ENCODE assay signal across 19 cellular contexts in the genomic region with DNA sequence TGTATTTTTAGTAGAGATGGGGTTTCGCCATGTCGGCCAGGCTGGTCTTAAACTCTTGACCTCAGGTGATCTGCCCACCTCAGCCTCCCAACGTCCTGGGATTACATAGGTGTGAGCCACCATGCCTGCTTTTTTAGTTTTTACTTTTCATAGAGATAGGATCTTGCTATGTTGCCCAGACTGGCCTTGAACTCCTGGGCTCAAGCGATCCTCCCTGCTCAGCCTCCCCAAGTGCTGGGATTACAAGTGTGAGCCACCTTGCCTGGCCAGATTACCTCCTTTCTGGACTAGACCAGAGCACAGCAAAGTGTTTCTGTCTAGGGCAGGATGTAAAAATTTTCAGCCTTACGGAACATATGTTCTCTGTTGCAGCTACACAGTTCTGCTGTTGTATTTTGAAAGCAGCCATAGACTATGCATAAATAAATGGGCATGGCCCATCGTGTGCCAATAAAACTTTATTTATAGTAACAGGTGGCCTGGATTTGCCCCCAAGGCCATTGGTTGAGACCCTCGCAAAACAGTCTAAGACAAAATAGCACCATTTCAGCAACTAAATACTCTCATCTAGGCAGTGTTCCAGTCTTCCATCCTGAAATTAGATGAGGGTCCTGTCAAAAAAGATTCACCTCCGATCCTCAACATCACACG. TPM values are rescaled to one million over a fixed set of nuclear protein-coding genes. Genes with fewer than 3 reads are reported as not detected.
"Had no signal": no experiment of that assay in that cellular context is flagged by ENCODE, and none has a peak within 500 bp of the region (broad histone marks: within the 10 kb centered on the region; RNA-seq: fewer than 3 reads in every experiment).

No MANE protein-coding gene starts in this region.

- FAIRE-seq: endothelial cell of umbilical vein, small intestine had no signal

- H3K27ac ChIP-seq: colonic mucosa, neutrophil, psoas muscle, tibial artery, upper lobe of left lung, uterus had no signal

- ATAC-seq: heart left ventricle; left colon; naive thymus-derived CD8-positive, alpha-beta T cell; psoas muscle; stimulated activated naive CD8-positive, alpha-beta T cell treated with anti-CD3 and anti-CD28 coated beads, Interleukin-15, Interleukin-2, amounts not matched to agents 100 U/mL and 50 U/mL, for 24 hours had no signal

- H3K9me3 ChIP-seq: colonic mucosa, neutrophil, psoas muscle, tibial artery, upper lobe of left lung, uterus had no signal

- H3K36me3 ChIP-seq: colonic mucosa, heart left ventricle, tibial artery, upper lobe of left lung, uterus had no signal

- DNase-seq: colonic mucosa; dermis blood vessel endothelial cell; effector CD4-positive, alpha-beta T cell; endodermal cell; foreskin melanocyte; heart left ventricle; hippocampal formation; left colon; naive thymus-derived CD8-positive, alpha-beta T cell; psoas muscle; retina; small intestine; stimulated activated CD4-positive, alpha-beta T cell treated with anti-CD3 and anti-CD28 coated beads, Interleukin-12 subunit alpha, Interleukin-12 subunit beta, amount 100 ng/mL, for 4 hours; stimulated activated naive CD8-positive, alpha-beta T cell treated with anti-CD3 and anti-CD28 coated beads, Interleukin-15, Interleukin-2, amounts not matched to agents 100 U/mL and 50 U/mL, for 24 hours; tibial artery; upper lobe of left lung; uterus had no signal

- H3K27me3 ChIP-seq: colonic mucosa, heart left ventricle, neutrophil, upper lobe of left lung, uterus had no signal

- H3K4me1 ChIP-seq: colonic mucosa, psoas muscle, tibial artery, upper lobe of left lung, uterus had no signal

- H3K4me3 ChIP-seq: colonic mucosa, heart left ventricle, psoas muscle, tibial artery, upper lobe of left lung, uterus had no signal

RNA-seq across cellular contexts. Expression of a gene that starts 54.7 kb away (rescaled TPM):
- polyA plus RNA-seq: naive thymus-derived CD8-positive, alpha-beta T cell had no signal
